ENCODE assay signal across 9 cellular contexts in genomic region chr9:90641868-90642558, GRCh38. TPM values are rescaled to one million over a fixed set of nuclear protein-coding genes. Genes with fewer than 3 reads are reported as not detected.
A peak's percentile ranks its signal among the peaks of the same experiment; 100 is the strongest.
DNase-seq lines count a peak whose midpoint lies in the region; ATAC-seq and TF ChIP-seq lines count a peak whose summit lies in the region.
"Had no signal": no experiment of that assay in that cellular context is flagged by ENCODE, and none has a peak within 500 bp of the region (broad histone marks: within the 10 kb centered on the region; RNA-seq: fewer than 3 reads in every experiment).

No MANE protein-coding gene starts in this region.

- POLR2A ChIA-PET in GM10248 (lab: Yijun Ruan, JAX): no interaction called here

- no peak overlapping the region for H3K27ac ChIP-seq in skeletal muscle tissue (ENCODE audit: low read depth, low read length)
- H3K27ac ChIP-seq: gastroesophageal sphincter had no signal

- peak overlapping the region in 2 of 3 donors; percentile 55 to 76 for H3K4me3 ChIP-seq in skeletal muscle tissue (ENCODE audit: low read length in 3 of 3)

- DNase-seq in NCI-H82 (lab: John Stamatoyannopoulos, UW) (peak; percentile 3), NCI-H82 treated with DMSO at 0.1 percent for 48 hours (lab: John Stamatoyannopoulos, UW; ENCODE audit: unreplicated experiment) (no peak), kidney glomerular epithelial cell (lab: John Stamatoyannopoulos, UW) (peak; percentile 10), GM10248 (ENCODE audit: extremely low spot score) (no peak), DMS114 treated with DMSO at 0.1 percent for 48 hours (lab: John Stamatoyannopoulos, UW; ENCODE audit: unreplicated experiment) (no peak)
- DNase-seq in activated naive CD8-positive, alpha-beta T cell treated with anti-CD3 and anti-CD28 coated beads for 36 hours: no peak

- no peaks in the 10 kb centered on the region for H3K9me3 Mint-ChIP-seq in activated naive CD8-positive, alpha-beta T cell treated with anti-CD3 and anti-CD28 coated beads for 36 hours

- H3K4me1 Mint-ChIP-seq in activated naive CD8-positive, alpha-beta T cell treated with anti-CD3 and anti-CD28 coated beads for 36 hours: peaks cover 7% of the 10 kb centered on the region

- H3K27ac Mint-ChIP-seq in activated naive CD8-positive, alpha-beta T cell treated with anti-CD3 and anti-CD28 coated beads for 36 hours: no peak overlapping the region

- peaks cover 75% of the 10 kb centered on the region for H3K27me3 Mint-ChIP-seq in activated naive CD8-positive, alpha-beta T cell treated with anti-CD3 and anti-CD28 coated beads for 36 hours

- peaks cover 9 to 34% (median 14%) of the 10 kb centered on the region in 3 donors for H3K27me3 ChIP-seq in skeletal muscle tissue (ENCODE audit: control insufficient read depth in 3 of 3, insufficient read depth in 3 of 3, low read length in 3 of 3)

- no peak for ATAC-seq in GM21723 (IDR thresholded peaks at IDR 0.05; ENCODE audit: unreplicated experiment)

- peak overlapping the region; percentile 52 for H3K4me3 Mint-ChIP-seq in activated naive CD8-positive, alpha-beta T cell treated with anti-CD3 and anti-CD28 coated beads for 36 hours

- CTCF ChIA-PET in GM10248 (lab: Yijun Ruan, JAX): interaction anchor here (1.1 to 1.2 kb wide), 2 partner anchors 9 to 324 kb away, joined by 3 read pairs; no protein-coding TSS in a partner anchor

- H3K36me3 Mint-ChIP-seq in activated naive CD8-positive, alpha-beta T cell treated with anti-CD3 and anti-CD28 coated beads for 36 hours: no peaks in the 10 kb centered on the region

- no peak for TF ChIP-seq CTCF in GM10248 (IDR thresholded peaks at IDR 0.05; ENCODE audit: control extremely low read depth, extremely low read depth, low read depth, missing control alignments)

- peaks cover 5 to 11% (median 7%) of the 10 kb centered on the region in 3 donors for H3K4me1 ChIP-seq in skeletal muscle tissue (ENCODE audit: control insufficient read depth in 3 of 3, insufficient read depth in 3 of 3, low read length in 3 of 3)

- H3K9ac ChIP-seq in skeletal muscle tissue (ENCODE audit: low read depth in 1 of 3, low read length in 3 of 3): no peak overlapping the region

- H3K9me3 ChIP-seq in skeletal muscle tissue (ENCODE audit: control insufficient read depth in 3 of 3, low read length in 3 of 3): no peaks in the 10 kb centered on the region
- H3K9me3 ChIP-seq: gastroesophageal sphincter had no signal

- no peaks in the 10 kb centered on the region for H3K36me3 ChIP-seq in skeletal muscle tissue (ENCODE audit: control insufficient read depth in 3 of 3, insufficient read depth in 3 of 3, low read length in 3 of 3)
- H3K36me3 ChIP-seq: gastroesophageal sphincter had no signal

RNA-seq across cellular contexts. Expression of gene DIRAS2, which starts 0.6 kb away (rescaled TPM):
- total RNA-seq in activated naive CD8-positive, alpha-beta T cell treated with anti-CD3 and anti-CD28 coated beads for 36 hours: not detected
- 0.52 TPM for total RNA-seq in skeletal muscle tissue
- total RNA-seq: gastroesophageal sphincter had no signal

Comparison
In these comparisons a context has a peak if more than half of its experiments do, and no peak if none do; other contexts are left out.
1. DNase-seq: peak in NCI-H82 (single experiment) and kidney glomerular epithelial cell (single experiment); none in NCI-H82 treated with DMSO at 0.1 percent for 48 hours (single experiment), activated naive CD8-positive, alpha-beta T cell treated with anti-CD3 and anti-CD28 coated beads for 36 hours (single experiment), GM10248 (single experiment) and DMS114 treated with DMSO at 0.1 percent for 48 hours (single experiment).